In genomic region chr12:52351196-52352059, GRCh38 we compare ENCODE assay signal across 11 cellular contexts. TPM values are rescaled to one million over a fixed set of nuclear protein-coding genes. Genes with fewer than 3 reads are reported as not detected.
DNase-seq lines count a peak whose midpoint lies in the region; ATAC-seq and TF ChIP-seq lines count a peak whose summit lies in the region.
"Had no signal": no experiment of that assay in that cellular context is flagged by ENCODE, and none has a peak within 500 bp of the region (broad histone marks: within the 10 kb centered on the region; RNA-seq: fewer than 3 reads in every experiment).

No MANE protein-coding gene starts in this region.

- peaks cover 0 to 3% (median 0%) of the 10 kb centered on the region in 4 donors for H3K4me1 ChIP-seq in sigmoid colon

- H3K27me3 ChIP-seq in sigmoid colon = no peaks in the 10 kb centered on the region
- H3K27me3 ChIP-seq: ascending aorta had no signal

- peak; percentile 75 for ATAC-seq in stimulated activated naive CD8-positive, alpha-beta T cell treated with anti-CD3 and anti-CD28 coated beads, Interleukin-15, Interleukin-2, amounts not matched to agents 100 U/mL and 50 U/mL, for 24 hours
- ATAC-seq in HG03460 (IDR thresholded peaks at IDR 0.05; ENCODE audit: unreplicated experiment) (no peak), GM18505 (IDR thresholded peaks at IDR 0.05; ENCODE audit: unreplicated experiment) (no peak)

- TF ChIP-seq POLR2A in sigmoid colon (IDR thresholded peaks at IDR 0.05) (no peak), GM18505 (IDR thresholded peaks at IDR 0.05; ENCODE audit: borderline replicate concordance, extremely low read depth, insufficient read depth, insufficient read length) (no peak)

- WGBS in sigmoid colon, 2 donors = 59 to 66% methylated on average over 9 of the region's 9 CpGs

- TF ChIP-seq EP300 in sigmoid colon (IDR thresholded peaks at IDR 0.05) = no peak

- no peak overlapping the region for H3K4me3 ChIP-seq in sigmoid colon
- H3K4me3 ChIP-seq: ascending aorta had no signal

- DNase-seq in activated CD4-positive, CD25-positive, alpha-beta regulatory T cell treated with anti-CD3 and anti-CD28 coated beads, Interleukin-2, amount 50 U/mL, for 16 hours (ENCODE audit: low read depth, low spot score) = peak; percentile 2
- no peak for DNase-seq in activated CD4-positive, CD25-positive, alpha-beta regulatory T cell treated with anti-CD3 and anti-CD28 coated beads, Interleukin-2, amount 50 U/mL, for 72 hours
- peak; percentile 75 for DNase-seq in activated effector memory CD4-positive, alpha-beta T cell treated with anti-CD3 and anti-CD28 coated beads, Interleukin-2, amount 50 U/mL, for 16 hours
- DNase-seq in islet precursor cell (peak; percentile 39), sigmoid colon (no peak)
- peak; percentile 47 for DNase-seq in stimulated activated naive CD8-positive, alpha-beta T cell treated with anti-CD3 and anti-CD28 coated beads, Interleukin-15, Interleukin-2, amounts not matched to agents 100 U/mL and 50 U/mL, for 24 hours

- H3K9me3 ChIP-seq in sigmoid colon = no peaks in the 10 kb centered on the region
- H3K9me3 ChIP-seq: ascending aorta had no signal

- TF ChIP-seq CTCF in sigmoid colon (IDR thresholded peaks at IDR 0.05) = no peak

- H3K27ac ChIP-seq in sigmoid colon = no peak overlapping the region
- H3K27ac ChIP-seq: ascending aorta had no signal

- intact Hi-C loops in sigmoid colon (cut with DNase I) = no loop called here

- no peaks in the 10 kb centered on the region for H3K36me3 ChIP-seq in sigmoid colon
- H3K36me3 ChIP-seq: ascending aorta had no signal

RNA-seq across cellular contexts. Expression of gene KRT85, which starts 15.9 kb away (rescaled TPM):
- total RNA-seq in sigmoid colon = not detected
- polyA plus RNA-seq in sigmoid colon = not detected
- total RNA-seq: ascending aorta, H4, ureter had no signal

RNA-seq across cellular contexts. Expression of gene KRT83, which starts 30.2 kb away (rescaled TPM):
- not detected for total RNA-seq in sigmoid colon
- polyA plus RNA-seq in sigmoid colon = not detected
- total RNA-seq: ascending aorta, H4, ureter had no signal

RNA-seq across cellular contexts. Expression of gene KRT84, which starts 34.0 kb away (rescaled TPM):
- not detected for total RNA-seq in sigmoid colon
- polyA plus RNA-seq in sigmoid colon = not detected
- total RNA-seq: ascending aorta, H4, ureter had no signal

RNA-seq across cellular contexts. Expression of gene KRT82, which starts 54.7 kb away (rescaled TPM):
- not detected for total RNA-seq in sigmoid colon
- polyA plus RNA-seq in sigmoid colon = under 1 TPM in 1 of 3 donors, not detected in 2; 0.03 TPM
- total RNA-seq: ascending aorta, H4, ureter had no signal

Comparison
In these comparisons a context has a peak if more than half of its experiments do, and no peak if none do; other contexts are left out.
1. DNase-seq: peak in activated CD4-positive, CD25-positive, alpha-beta regulatory T cell treated with anti-CD3 and anti-CD28 coated beads, Interleukin-2, amount 50 U/mL, for 16 hours (single experiment), activated effector memory CD4-positive, alpha-beta T cell treated with anti-CD3 and anti-CD28 coated beads, Interleukin-2, amount 50 U/mL, for 16 hours (single experiment), islet precursor cell (single experiment) and stimulated activated naive CD8-positive, alpha-beta T cell treated with anti-CD3 and anti-CD28 coated beads, Interleukin-15, Interleukin-2, amounts not matched to agents 100 U/mL and 50 U/mL, for 24 hours (single experiment); none in activated CD4-positive, CD25-positive, alpha-beta regulatory T cell treated with anti-CD3 and anti-CD28 coated beads, Interleukin-2, amount 50 U/mL, for 72 hours (single experiment) and sigmoid colon (single experiment).